In the genomic region with DNA sequence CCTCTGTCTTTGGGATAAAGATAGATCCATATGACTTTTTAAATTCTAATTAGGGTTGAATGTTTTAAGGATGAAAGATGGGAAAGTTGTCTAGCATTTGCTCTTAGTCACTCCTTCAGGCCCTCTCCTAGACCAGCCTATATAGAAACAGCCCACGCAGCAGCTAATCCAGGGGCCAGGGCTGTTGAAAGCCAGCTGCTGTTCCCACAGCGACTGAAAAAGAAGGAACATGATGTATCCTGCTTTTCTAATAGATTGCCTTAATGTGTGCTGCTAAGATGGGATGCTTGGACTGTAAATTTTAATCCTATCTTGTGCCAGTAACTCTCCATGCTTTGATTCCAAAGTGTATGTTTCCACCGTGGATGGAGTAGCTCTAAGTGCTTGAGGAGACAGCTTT, we compare ENCODE assay signal across 17 cellular contexts. TPM values are rescaled to one million over a fixed set of nuclear protein-coding genes. Genes with fewer than 3 reads are reported as not detected.
DNase-seq lines count a peak whose midpoint lies in the region; ATAC-seq, FAIRE-seq and TF ChIP-seq lines count a peak whose summit lies in the region.
"Had no signal": no experiment of that assay in that cellular context is flagged by ENCODE, and none has a peak within 500 bp of the region (broad histone marks: within the 10 kb centered on the region; RNA-seq: fewer than 3 reads in every experiment).

No MANE protein-coding gene starts in this region.

- H3K9ac ChIP-seq in astrocyte (ENCODE audit: low read length) (peak overlapping the region; percentile 3), rectal smooth muscle tissue (ENCODE audit: low read length) (no peak overlapping the region)

- H2AFZ ChIP-seq in GM23338: no peak overlapping the region
- no peak overlapping the region for H2AFZ ChIP-seq in astrocyte (ENCODE audit: low read depth, low read length)

- H3K27ac Mint-ChIP-seq in GM23338 (no peak overlapping the region), astrocyte (ENCODE audit: unreplicated experiment) (no peak overlapping the region)
- H3K27ac Mint-ChIP-seq in activated T-cell treated with anti-CD3 and anti-CD28 coated beads, Interleukin-2, amount 50 U/mL, for 72 hours: no peak overlapping the region

- intact Hi-C loops in left ventricle myocardium inferior (cut with micrococcal nuclease): no loop called here

- H3K4me1 ChIP-seq in GM23338 (ENCODE audit: insufficient read depth): peaks cover 29% of the 10 kb centered on the region; the same call in 1 of the 2 replicates
- H3K4me1 ChIP-seq in astrocyte (ENCODE audit: insufficient read depth, low read length): peaks cover 10% of the 10 kb centered on the region
- peaks cover 6% of the 10 kb centered on the region for H3K4me1 ChIP-seq in left ventricle myocardium inferior
- peaks cover 6% of the 10 kb centered on the region for H3K4me1 ChIP-seq in rectal smooth muscle tissue (ENCODE audit: control insufficient read depth, insufficient read depth, low read length)
- H3K4me1 ChIP-seq: vagina had no signal

- no peaks in the 10 kb centered on the region for H3K9me3 Mint-ChIP-seq in GM23338
- H3K9me3 Mint-ChIP-seq in astrocyte (ENCODE audit: unreplicated experiment): no peaks in the 10 kb centered on the region
- no peaks in the 10 kb centered on the region for H3K9me3 Mint-ChIP-seq in activated T-cell treated with anti-CD3 and anti-CD28 coated beads, Interleukin-2, amount 50 U/mL, for 72 hours

- no peak overlapping the region for H3K4me3 ChIP-seq in GM23338
- no peak overlapping the region for H3K4me3 ChIP-seq in astrocyte (ENCODE audit: insufficient read depth, low read depth, low read length)
- no peak overlapping the region for H3K4me3 ChIP-seq in left ventricle myocardium inferior
- H3K4me3 ChIP-seq in rectal smooth muscle tissue (ENCODE audit: low read length): no peak overlapping the region
- H3K4me3 ChIP-seq: BLaER1 treated with 17β-estradiol and CSF1 and Interleukin-3, amounts not matched to agents 10 nM and 100 nM; cardiac muscle cell; vagina had no signal

- H3K27ac ChIP-seq in GM23338 (ENCODE audit: low read depth): peak overlapping the region; percentile 56; the same call in 1 of the 2 replicates
- H3K27ac ChIP-seq in astrocyte (ENCODE audit: low read depth, low read length): no peak overlapping the region
- H3K27ac ChIP-seq in left ventricle myocardium inferior (replicated peaks): peak overlapping the region; percentile 27
- H3K27ac ChIP-seq in rectal smooth muscle tissue (ENCODE audit: low read depth, low read length): peak overlapping the region; percentile 23
- H3K27ac ChIP-seq: cardiac muscle cell, epithelial cell of prostate, vagina had no signal

- no peak overlapping the region for H3K4me2 ChIP-seq in GM23338
- peak overlapping the region; percentile 27 for H3K4me2 ChIP-seq in astrocyte (ENCODE audit: low read length)

- ATAC-seq in GM23338 (no peak), HG02798 (IDR thresholded peaks at IDR 0.05; ENCODE audit: poor library complexity, unreplicated experiment) (no peak), GM18520 (IDR thresholded peaks at IDR 0.05; ENCODE audit: unreplicated experiment) (no peak)
- ATAC-seq in activated T-cell treated with anti-CD3 and anti-CD28 coated beads, Interleukin-2, amount 50 U/mL, for 72 hours (replicated peaks in 1 of 2): no peak

- H3K27me3 Mint-ChIP-seq in GM23338 (ENCODE audit: insufficient read depth, low read depth, poor library complexity) (peaks cover 2% of the 10 kb centered on the region), astrocyte (ENCODE audit: low read depth, unreplicated experiment) (no peaks in the 10 kb centered on the region)
- H3K27me3 Mint-ChIP-seq in activated T-cell treated with anti-CD3 and anti-CD28 coated beads, Interleukin-2, amount 50 U/mL, for 72 hours (ENCODE audit: low read depth): no peaks in the 10 kb centered on the region

- no peak for TF ChIP-seq CTCF in GM23338 (conservative IDR thresholded peaks at IDR 0.05; ENCODE audit: low read depth in 2 of 2)
- TF ChIP-seq CTCF in astrocyte (IDR thresholded peaks at IDR 0.05; ENCODE audit: insufficient read depth, low read depth, low read length): no peak
- no peak for TF ChIP-seq CTCF in left ventricle myocardium inferior (IDR thresholded peaks at IDR 0.05; ENCODE audit: borderline replicate concordance)

- no peaks in the 10 kb centered on the region for H3K79me2 ChIP-seq in GM23338 (replicated peaks; ENCODE audit: insufficient read depth)
- H3K79me2 ChIP-seq in astrocyte (ENCODE audit: insufficient read depth, low read length): no peaks in the 10 kb centered on the region

- no peaks in the 10 kb centered on the region for H4K20me1 ChIP-seq in GM23338 (replicated peaks; ENCODE audit: insufficient read depth)
- no peaks in the 10 kb centered on the region for H4K20me1 ChIP-seq in astrocyte (ENCODE audit: insufficient read depth, low read length)
- H4K20me1 ChIP-seq: BLaER1 treated with 17β-estradiol and CSF1 and Interleukin-3, amounts not matched to agents 10 nM and 100 nM had no signal

- no peaks in the 10 kb centered on the region for H3K9me2 ChIP-seq in GM23338 (ENCODE audit: insufficient read depth)

- H3K4me1 Mint-ChIP-seq in GM23338: peaks cover 31% of the 10 kb centered on the region
- peaks cover 19% of the 10 kb centered on the region for H3K4me1 Mint-ChIP-seq in astrocyte (ENCODE audit: low read depth, unreplicated experiment)
- no peaks in the 10 kb centered on the region for H3K4me1 Mint-ChIP-seq in activated T-cell treated with anti-CD3 and anti-CD28 coated beads, Interleukin-2, amount 50 U/mL, for 72 hours (ENCODE audit: low read depth)

- no peak overlapping the region for H3K4me3 Mint-ChIP-seq in GM23338
- H3K4me3 Mint-ChIP-seq in astrocyte (ENCODE audit: unreplicated experiment): no peak overlapping the region
- H3K4me3 Mint-ChIP-seq in activated T-cell treated with anti-CD3 and anti-CD28 coated beads, Interleukin-2, amount 50 U/mL, for 72 hours: no peak overlapping the region

- no peaks in the 10 kb centered on the region for H3F3A ChIP-seq in GM23338 (replicated peaks; ENCODE audit: low read depth)

- H3K9me3 ChIP-seq in astrocyte (ENCODE audit: insufficient read depth, low read depth, low read length): no peaks in the 10 kb centered on the region
- H3K9me3 ChIP-seq in left ventricle myocardium inferior (replicated peaks): no peaks in the 10 kb centered on the region
- H3K9me3 ChIP-seq: vagina had no signal

- FAIRE-seq in astrocyte (lab: Jason Lieb, UNC): no peak
- FAIRE-seq: TTC549 had no signal

- H3K27me3 ChIP-seq in GM23338 (ENCODE audit: insufficient read depth) (no peaks in the 10 kb centered on the region), astrocyte (ENCODE audit: insufficient read depth, low read length) (no peaks in the 10 kb centered on the region), left ventricle myocardium inferior (ENCODE audit: low read depth) (no peaks in the 10 kb centered on the region), rectal smooth muscle tissue (ENCODE audit: control insufficient read depth, insufficient read depth, low read length) (no peaks in the 10 kb centered on the region)
- H3K27me3 ChIP-seq: BLaER1 treated with 17β-estradiol and CSF1 and Interleukin-3, amounts not matched to agents 10 nM and 100 nM; cardiac muscle cell; vagina had no signal

- DNase-seq in GM23338 (ENCODE audit: low spot score) (no peak), astrocyte (ENCODE audit: low read depth) (peak; percentile 27), left ventricle myocardium inferior (peak; percentile 21), EL (no peak)
- DNase-seq in activated T-cell treated with anti-CD3 and anti-CD28 coated beads, Interleukin-2, amount 50 U/mL, for 72 hours: no peak
- DNase-seq: activated naive CD4-positive, alpha-beta T cell treated with Interleukin-2 at 50 U/mL for 16 hours; NCI-H2081 treated with DMSO at 0.1 percent for 48 hours; SHP77; stimulated activated CD4-positive, alpha-beta T cell treated with anti-CD3 and anti-CD28 coated beads, Interleukin-4, amount 100 ng/mL, for 1 hour had no signal

- H3K36me3 Mint-ChIP-seq in GM23338 (ENCODE audit: low read depth) (no peaks in the 10 kb centered on the region), astrocyte (ENCODE audit: low read depth, unreplicated experiment) (peaks cover 12% of the 10 kb centered on the region)
- H3K36me3 Mint-ChIP-seq in activated T-cell treated with anti-CD3 and anti-CD28 coated beads, Interleukin-2, amount 50 U/mL, for 72 hours (ENCODE audit: insufficient read depth in 2 of 2): peaks cover 0 to 3% of the 10 kb centered on the region in 2 donors

- H3K36me3 ChIP-seq in GM23338 (ENCODE audit: insufficient read depth) (no peaks in the 10 kb centered on the region), astrocyte (ENCODE audit: insufficient read depth, low read length) (peaks cover 14% of the 10 kb centered on the region), left ventricle myocardium inferior (peaks cover 24% of the 10 kb centered on the region), rectal smooth muscle tissue (ENCODE audit: control insufficient read depth, insufficient read depth, low read length) (peaks cover 6% of the 10 kb centered on the region)
- H3K36me3 ChIP-seq: cardiac muscle cell had no signal

TF ChIP-seq in GM23338, 12 proteins besides CTCF, POLR2A, EP300 and RAD21 (continues in another document):
- TF ChIP-seq NANOG (IDR thresholded peaks at IDR 0.05; ENCODE audit: borderline replicate concordance) (no peak), ZNF114 (CRISPR knock-in tag; IDR thresholded peaks at IDR 0.05) (no peak), CREB1 (CRISPR knock-in tag; IDR thresholded peaks at IDR 0.05; ENCODE audit: low read depth) (no peak)

RNA-seq across cellular contexts. Expression of a gene that starts 33.0 kb away (rescaled TPM):
- total RNA-seq in GM23338 (2014; rRNA removed; shearing (Covaris generic)): 8.2 and 10.4 TPM in 2 replicates
- polyA plus RNA-seq in GM23338 (2016; fragmentation: Nextera tagmentation; extraction: Ambion mirVana): 3.6 and 5.2 TPM in 2 replicates
- total RNA-seq in astrocyte (6.0 and 6.4 TPM in 2 replicates), left ventricle myocardium inferior (3.1 TPM)
- total RNA-seq in activated T-cell treated with anti-CD3 and anti-CD28 coated beads, Interleukin-2, amount 50 U/mL, for 72 hours: 1 to 10 TPM; 3.4 to 5.8 TPM

Comparison
In these comparisons a context has a peak if more than half of its experiments do, and no peak if none do; other contexts are left out.
1. DNase-seq: peak in astrocyte (single experiment) and left ventricle myocardium inferior (single experiment); none in GM23338 (single experiment), activated T-cell treated with anti-CD3 and anti-CD28 coated beads, Interleukin-2, amount 50 U/mL, for 72 hours (0 of 2) and EL (single experiment).